Comparison of ENCODE assay signal across 31 cellular contexts in the genomic region with DNA sequence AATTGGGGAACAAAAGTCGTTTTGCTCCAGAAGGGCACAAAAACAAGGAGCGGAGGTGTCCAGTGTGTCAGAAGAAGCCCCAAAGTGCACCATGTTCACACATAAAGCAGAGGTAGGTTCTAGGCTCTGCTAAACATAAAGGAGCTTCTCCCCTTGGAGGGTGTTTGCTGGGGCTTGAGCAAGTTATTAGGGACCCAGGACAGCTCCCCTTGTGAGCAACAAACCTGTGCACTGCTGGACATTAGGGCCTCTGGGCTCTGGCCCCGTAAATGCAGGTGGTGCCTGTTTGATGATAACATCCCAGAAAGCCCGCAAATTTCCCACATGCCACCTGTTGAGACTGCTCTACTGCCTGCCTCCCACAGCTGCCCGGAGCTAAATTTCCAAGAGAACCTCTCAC. TPM values are rescaled to one million over a fixed set of nuclear protein-coding genes. Genes with fewer than 3 reads are reported as not detected.
"Had no signal": no experiment of that assay in that cellular context is flagged by ENCODE, and none has a peak within 500 bp of the region (broad histone marks: within the 10 kb centered on the region; RNA-seq: fewer than 3 reads in every experiment).

No MANE protein-coding gene starts in this region.

- H3K4me3 Mint-ChIP-seq: activated CD4-positive, alpha-beta T cell treated with anti-CD3 and anti-CD28 coated beads, Interleukin-2, amount 10 ng/mL, durations not matched to agents 24 days and 14 days; activated naive CD4-positive, alpha-beta T cell treated with anti-CD3 and anti-CD28 coated beads for 36 hours; activated naive CD8-positive, alpha-beta T cell; activated naive CD8-positive, alpha-beta T cell treated with anti-CD3 and anti-CD28 coated beads, Interleukin-2, amount 50 U/mL, for 24 hours; activated T-cell treated with anti-CD3 and anti-CD28 coated beads, Interleukin-2, amount 50 U/mL, for 4 hours; activated T-helper 1 cell treated with anti-CD3 and anti-CD28 coated beads, Interleukin-12 subunit alpha, Interleukin-12 subunit beta, Interleukin-2, Interleukin-4 antibody, amounts not matched to agents 30 ng/mL and 10 ng/mL and 1 ng/mL, durations not matched to agents 14 hours and 24 hours and 36 hours; brain had no signal

- H3K4me3 ChIP-seq: Peyer's patch had no signal

- ATAC-seq: activated naive CD8-positive, alpha-beta T cell treated with anti-CD3 and anti-CD28 coated beads, Interleukin-2, amount 50 U/mL, for 24 hours; activated T-cell treated with anti-CD3 and anti-CD28 coated beads, Interleukin-2, amount 50 U/mL, for 4 hours; PC-3; Right ventricle myocardium inferior had no signal

- H3K27ac Mint-ChIP-seq: activated CD4-positive, alpha-beta T cell treated with anti-CD3 and anti-CD28 coated beads, Interleukin-2, amount 10 ng/mL, durations not matched to agents 24 days and 14 days; activated naive CD4-positive, alpha-beta T cell treated with anti-CD3 and anti-CD28 coated beads for 36 hours; activated naive CD8-positive, alpha-beta T cell; activated naive CD8-positive, alpha-beta T cell treated with anti-CD3 and anti-CD28 coated beads, Interleukin-2, amount 50 U/mL, for 24 hours; activated T-helper 1 cell treated with anti-CD3 and anti-CD28 coated beads, Interleukin-12 subunit alpha, Interleukin-12 subunit beta, Interleukin-2, Interleukin-4 antibody, amounts not matched to agents 30 ng/mL and 10 ng/mL and 1 ng/mL, durations not matched to agents 14 hours and 24 hours and 36 hours; brain had no signal

- H3K9me3 ChIP-seq: Peyer's patch had no signal

- H3K27me3 ChIP-seq: Peyer's patch had no signal

- DNase-seq: activated CD4-positive, alpha-beta T cell treated with anti-CD3 and anti-CD28 coated beads, Interleukin-2, amount 10 ng/mL, durations not matched to agents 24 days and 14 days; activated CD4-positive, alpha-beta T cell treated with anti-CD3 and anti-CD28 coated beads, Interleukin-2, amount 50 U/mL, for 4 hours; activated CD4-positive, CD25-positive, alpha-beta regulatory T cell; activated CD8-positive, alpha-beta memory T cell treated with anti-CD3 and anti-CD28 coated beads, Interleukin-2, amount 50 U/mL, for 4 hours; activated gamma-delta T cell treated with Interleukin-2 at 50 U/mL for 16 hours; activated naive CD4-positive, alpha-beta T cell treated with anti-CD3 and anti-CD28 coated beads for 36 hours; activated naive CD8-positive, alpha-beta T cell treated with anti-CD3 and anti-CD28 coated beads, Interleukin-2, amount 50 U/mL, for 24 hours; activated T-cell treated with anti-CD3 and anti-CD28 coated beads for 4 hours; activated T-cell treated with anti-CD3 and anti-CD28 coated beads, Interleukin-2, amount 50 U/mL, for 4 hours; caudate nucleus; cerebellar nuclear complex; NCI-H1436 treated with DMSO at 0.1 percent for 48 hours; NCI-H1694 treated with DMSO at 0.1 percent for 48 hours; NCI-H2029; NCI-H345; NCI-H524 treated with DMSO at 0.1 percent for 48 hours; PC-3; RPMI8226; SIG-M5; SW 1271; T-helper 1 cell; T-helper 2 cell; T-helper 9 cell had no signal

- H3K27ac ChIP-seq: VCaP had no signal

- H3K9me3 Mint-ChIP-seq: activated CD4-positive, alpha-beta T cell treated with anti-CD3 and anti-CD28 coated beads, Interleukin-2, amount 10 ng/mL, durations not matched to agents 24 days and 14 days; activated naive CD4-positive, alpha-beta T cell treated with anti-CD3 and anti-CD28 coated beads for 36 hours; activated naive CD8-positive, alpha-beta T cell treated with anti-CD3 and anti-CD28 coated beads, Interleukin-2, amount 50 U/mL, for 24 hours; activated T-cell treated with anti-CD3 and anti-CD28 coated beads, Interleukin-2, amount 50 U/mL, for 4 hours; activated T-helper 1 cell treated with anti-CD3 and anti-CD28 coated beads, Interleukin-12 subunit alpha, Interleukin-12 subunit beta, Interleukin-2, Interleukin-4 antibody, amounts not matched to agents 30 ng/mL and 10 ng/mL and 1 ng/mL, durations not matched to agents 14 hours and 24 hours and 36 hours; brain had no signal

- H3K27me3 Mint-ChIP-seq: activated naive CD8-positive, alpha-beta T cell had no signal

RNA-seq across cellular contexts. Expression of a gene that starts 10.8 kb away (rescaled TPM):
- total RNA-seq: MCF 10A had no signal

RNA-seq across cellular contexts. Expression of a gene that starts 26.2 kb away (rescaled TPM):
- total RNA-seq: MCF 10A had no signal

RNA-seq across cellular contexts. Expression of a gene that starts 42.5 kb away (rescaled TPM):
- total RNA-seq: NCI-H460 had no signal
